ENCODE assay signal across 9 cellular contexts in genomic region chr12:9115731-9116689, GRCh38. TPM values are rescaled to one million over a fixed set of nuclear protein-coding genes. Genes with fewer than 3 reads are reported as not detected.
DNase-seq lines count a peak whose midpoint lies in the region; ATAC-seq and TF ChIP-seq lines count a peak whose summit lies in the region.
"Had no signal": no experiment of that assay in that cellular context is flagged by ENCODE, and none has a peak within 500 bp of the region (broad histone marks: within the 10 kb centered on the region; RNA-seq: fewer than 3 reads in every experiment).

A2M (minus strand) TSS chr12:9115919; CDS start chr12:9115849, 70 bp downstream.

- no peaks in the 10 kb centered on the region for H3K27me3 Mint-ChIP-seq in activated naive CD4-positive, alpha-beta T cell treated with anti-CD3 and anti-CD28 coated beads for 36 hours (ENCODE audit: low read depth)

- peaks cover 2% of the 10 kb centered on the region for H3K36me3 Mint-ChIP-seq in activated naive CD4-positive, alpha-beta T cell treated with anti-CD3 and anti-CD28 coated beads for 36 hours (ENCODE audit: low read depth)

- H3K36me3 ChIP-seq in BLaER1 treated with 17β-estradiol and CSF1 and Interleukin-3, amounts not matched to agents 10 nM and 100 nM: peaks cover 0 to 7% (median 0%) of the 10 kb centered on the region in 11 experiments; a peak in 1 of 22 replicates
- no peaks in the 10 kb centered on the region for H3K36me3 ChIP-seq in body of pancreas (replicated peaks in 1 of 2; ENCODE audit: insufficient read depth in 1 of 2, low read depth in 2 of 2)

- WGBS in body of pancreas, 2 donors: 62 to 79% methylated on average over 10 of the region's 10 CpGs
- WGBS in right cardiac atrium: 19% methylated on average over 10 of the region's 10 CpGs

- no peak within 1 kb of the TSS for H3K4me3 Mint-ChIP-seq in activated naive CD4-positive, alpha-beta T cell treated with anti-CD3 and anti-CD28 coated beads for 36 hours
- H3K4me3 Mint-ChIP-seq: T-helper 1 cell treated with Interleukin-12 subunit alpha and Interleukin-12 subunit beta and Interleukin-4 antibody, amounts not matched to agents 30 μg/mL and 1 μg/mL, for 36 hours had no signal

- H4K20me1 ChIP-seq in BLaER1 treated with 17β-estradiol and CSF1 and Interleukin-3, amounts not matched to agents 10 nM and 100 nM: no peaks in the 10 kb centered on the region

- no peaks in the 10 kb centered on the region for H3K9me3 ChIP-seq in BLaER1 treated with 17β-estradiol and CSF1 and Interleukin-3, amounts not matched to agents 10 nM and 100 nM (replicated peaks in 1 of 11)
- H3K9me3 ChIP-seq in body of pancreas (no peaks in the 10 kb centered on the region), right cardiac atrium (ENCODE audit: control insufficient read depth, low read length) (no peaks in the 10 kb centered on the region)

- intact Hi-C loops in body of pancreas (cut with DNase I): no loop called here
- intact Hi-C loops in right cardiac atrium (cut with DNase I): loop anchor here in 2 of 4 donors (5.0 to 10.0 kb wide), 2 partner anchors 46 to 51 kb away; no protein-coding TSS in a partner anchor
- intact Hi-C loops in activated naive CD4-positive, alpha-beta T cell treated with anti-CD3 and anti-CD28 coated beads for 36 hours (cut with micrococcal nuclease): no loop called here

- CTCF ChIA-PET in activated naive CD4-positive, alpha-beta T cell treated with anti-CD3 and anti-CD28 coated beads for 36 hours (lab: Charles Lee): interaction anchor here (1.3 kb wide), 1 partner anchor 14 kb away, joined by 3 read pairs; no protein-coding TSS in a partner anchor

- peak within 1 kb of the TSS in 7 of 10 experiments; percentile 7 to 41 (median 28); a peak in 7 of 20 replicates for H3K4me3 ChIP-seq in BLaER1 treated with 17β-estradiol and CSF1 and Interleukin-3, amounts not matched to agents 10 nM and 100 nM
- H3K4me3 ChIP-seq in body of pancreas: no peak within 1 kb of the TSS
- H3K4me3 ChIP-seq in right cardiac atrium (ENCODE audit: low read length): peak within 1 kb of the TSS; percentile 98

- no peaks in the 10 kb centered on the region for H3K27me3 ChIP-seq in BLaER1 treated with 17β-estradiol and CSF1 and Interleukin-3, amounts not matched to agents 10 nM and 100 nM
- H3K27me3 ChIP-seq in body of pancreas: no peaks in the 10 kb centered on the region
- no peaks in the 10 kb centered on the region for H3K27me3 ChIP-seq in right cardiac atrium (ENCODE audit: control insufficient read depth, insufficient read depth)

- H3K9ac ChIP-seq in BLaER1 treated with 17β-estradiol and CSF1 and Interleukin-3, amounts not matched to agents 10 nM and 100 nM: peak within 1 kb of the TSS in 9 of 11 experiments; percentile 6 to 52 (median 15); a peak in 12 of 22 replicates

- H3K27ac ChIP-seq in BLaER1 treated with 17β-estradiol and CSF1 and Interleukin-3, amounts not matched to agents 10 nM and 100 nM: peak within 1 kb of the TSS; percentile 29 to 81 (median 71); a peak in 20 of 22 replicates
- H3K27ac ChIP-seq in body of pancreas: peak within 1 kb of the TSS in 3 of 4 donors; percentile 1 to 53 (median 29)
- peak within 1 kb of the TSS; percentile 99 for H3K27ac ChIP-seq in right cardiac atrium (ENCODE audit: low read length)

- H3K4me2 ChIP-seq in BLaER1 treated with 17β-estradiol and CSF1 and Interleukin-3, amounts not matched to agents 10 nM and 100 nM: peak within 1 kb of the TSS; percentile 77 to 94 (median 85)

- no peaks in the 10 kb centered on the region for H3K9me3 Mint-ChIP-seq in activated naive CD4-positive, alpha-beta T cell treated with anti-CD3 and anti-CD28 coated beads for 36 hours
- H3K9me3 Mint-ChIP-seq: T-helper 1 cell treated with Interleukin-12 subunit alpha and Interleukin-12 subunit beta and Interleukin-4 antibody, amounts not matched to agents 30 μg/mL and 1 μg/mL, for 36 hours had no signal

- TF ChIP-seq CTCF in body of pancreas (IDR thresholded peaks at IDR 0.05) (no peak), GM10266 (IDR thresholded peaks at IDR 0.05; ENCODE audit: control insufficient read depth, insufficient read depth, low read depth, missing control alignments) (no peak)

- DNase-seq in body of pancreas: peak in 1 of 4 donors; percentile 30
- no peak for DNase-seq in right cardiac atrium
- DNase-seq in pulmonary artery endothelial cell (ENCODE audit: low read depth, low spot score): peak; percentile 7
- DNase-seq in NCI-H82 (lab: John Stamatoyannopoulos, UW): no peak
- no peak for DNase-seq in activated naive CD4-positive, alpha-beta T cell treated with anti-CD3 and anti-CD28 coated beads for 36 hours
- DNase-seq in middle frontal gyrus (ENCODE audit: extremely low spot score, low spot score): no peak
- DNase-seq in GM10266 (ENCODE audit: extremely low spot score): no peak

- peaks cover 41 to 56% (median 45%) of the 10 kb centered on the region in 10 experiments for H3K4me1 ChIP-seq in BLaER1 treated with 17β-estradiol and CSF1 and Interleukin-3, amounts not matched to agents 10 nM and 100 nM
- H3K4me1 ChIP-seq in body of pancreas: no peaks in the 10 kb centered on the region
- H3K4me1 ChIP-seq in right cardiac atrium (ENCODE audit: control insufficient read depth, insufficient read depth, low read length): peaks cover 5% of the 10 kb centered on the region

- peak in 2 of 3 donors; percentile 45 to 55 for TF ChIP-seq POLR2A in body of pancreas (IDR thresholded peaks at IDR 0.05)

- ATAC-seq in body of pancreas (peak; percentile 69), right cardiac atrium (peak; percentile 91 to 94)

- no peak within 1 kb of the TSS for H3K27ac Mint-ChIP-seq in activated naive CD4-positive, alpha-beta T cell treated with anti-CD3 and anti-CD28 coated beads for 36 hours
- H3K27ac Mint-ChIP-seq: T-helper 1 cell treated with Interleukin-12 subunit alpha and Interleukin-12 subunit beta and Interleukin-4 antibody, amounts not matched to agents 30 μg/mL and 1 μg/mL, for 36 hours had no signal

- peaks cover 18% of the 10 kb centered on the region for H3K4me1 Mint-ChIP-seq in activated naive CD4-positive, alpha-beta T cell treated with anti-CD3 and anti-CD28 coated beads for 36 hours (ENCODE audit: low read depth)

RNA-seq across cellular contexts. Expression of gene A2M, which starts in this region (rescaled TPM):
- total RNA-seq in body of pancreas: 100 to 1,000 TPM in 1 of 2 donors, 10 to 100 TPM in 1; 97.3 to 102 TPM
- total RNA-seq in right cardiac atrium: 100 to 1,000 TPM; 422 to 604 (median 514) TPM
- polyA plus RNA-seq in right cardiac atrium: 165 TPM
- total RNA-seq in pulmonary artery endothelial cell: 0.63 and 1.4 TPM in 2 replicates
- total RNA-seq in activated naive CD4-positive, alpha-beta T cell treated with anti-CD3 and anti-CD28 coated beads for 36 hours: not detected

Comparison
In these comparisons a context has a peak if more than half of its experiments do, and no peak if none do; other contexts are left out.
1. RNA of gene A2M (total RNA-seq): 422 to 604 TPM in right cardiac atrium and 97.3 to 102 TPM in body of pancreas; 0.63 to 1.4 TPM in pulmonary artery endothelial cell and not detected in activated naive CD4-positive, alpha-beta T cell treated with anti-CD3 and anti-CD28 coated beads for 36 hours; every median in the first group is over 10 times any median in the second.
2. RNA of gene A2M (total RNA-seq): 422 to 604 TPM in right cardiac atrium; 97.3 to 102 TPM in body of pancreas; every median in the first group is over 4 times any median in the second.
3. H3K27ac ChIP-seq: peak in every context shown above with its lines; median percentile 99 in right cardiac atrium; 71 in BLaER1 treated with 17β-estradiol and CSF1 and Interleukin-3, amounts not matched to agents 10 nM and 100 nM; 29 in body of pancreas.
4. H3K4me3 ChIP-seq: peak in BLaER1 treated with 17β-estradiol and CSF1 and Interleukin-3, amounts not matched to agents 10 nM and 100 nM (7 of 10) and right cardiac atrium (single experiment); none in body of pancreas (0 of 2).